In genomic region chr2:290090-290722, GRCh38 we compare ENCODE assay signal across 8 cellular contexts. TPM values are rescaled to one million over a fixed set of nuclear protein-coding genes. Genes with fewer than 3 reads are reported as not detected.
A peak's percentile ranks its signal among the peaks of the same experiment; 100 is the strongest.
DNase-seq lines count a peak whose midpoint lies in the region; ATAC-seq and TF ChIP-seq lines count a peak whose summit lies in the region.

No MANE protein-coding gene starts in this region.

- H3K4me1 ChIP-seq in effector memory CD4-positive, alpha-beta T cell (ENCODE audit: control insufficient read depth, insufficient read depth, low read length, poor library complexity, severe bottlenecking), result peaks cover 18% of the 10 kb centered on the region

- intact Hi-C loops in lower leg skin (cut with DNase I; ENCODE audit: low total_unique reads), result no loop called here

- 8 to 9% methylated on average over 15 of the region's 15 CpGs for WGBS in lower leg skin, 2 donors

- H3K4me3 ChIP-seq in MG63, result peak overlapping the region; percentile 13
- H3K4me3 ChIP-seq in effector memory CD4-positive, alpha-beta T cell (ENCODE audit: insufficient read depth, low read depth, low read length, poor library complexity, severe bottlenecking), result peak overlapping the region; percentile 34
- H3K4me3 ChIP-seq in lower leg skin (ENCODE audit: low read depth, poor library complexity, severe bottlenecking), result peak overlapping the region; percentile 16

- H3K27ac ChIP-seq in effector memory CD4-positive, alpha-beta T cell (ENCODE audit: insufficient read depth, low read length, poor library complexity, severe bottlenecking), result no peak overlapping the region

- peak; percentile 62 for DNase-seq in DMS53 (lab: John Stamatoyannopoulos, UW)
- peak; percentile 63 for DNase-seq in MG63
- peak; percentile 46 to 48 for DNase-seq in activated CD4-positive, alpha-beta T cell treated with anti-CD3 and anti-CD28 coated beads, Interleukin-2, amount 50 U/mL, for 4 hours
- peak in 1 of 3 donors; percentile 27 for DNase-seq in effector memory CD4-positive, alpha-beta T cell
- DNase-seq in lower leg skin (ENCODE audit: low spot score in 2 of 2), result peak; percentile 63 to 92
- peak; percentile 33 to 39 for DNase-seq in stimulated activated CD4-positive, alpha-beta T cell treated with anti-CD3 and anti-CD28 coated beads, Interleukin-4, amount 100 ng/mL, for 4 hours
- DNase-seq in NCI-H510A (lab: John Stamatoyannopoulos, UW), result no peak

- peaks cover 8% of the 10 kb centered on the region; the same call in 1 of the 2 replicates for H3K27me3 ChIP-seq in MG63
- H3K27me3 ChIP-seq in effector memory CD4-positive, alpha-beta T cell (replicated peaks; ENCODE audit: control insufficient read depth, insufficient read depth, low read length, poor library complexity, severe bottlenecking), result peaks cover 24% of the 10 kb centered on the region

- H3K36me3 ChIP-seq in MG63, result no peaks in the 10 kb centered on the region
- no peaks in the 10 kb centered on the region for H3K36me3 ChIP-seq in effector memory CD4-positive, alpha-beta T cell (ENCODE audit: control insufficient read depth, insufficient read depth, low read length)

- ATAC-seq in GM18870 (IDR thresholded peaks at IDR 0.05; ENCODE audit: unreplicated experiment), result no peak

- no peak for TF ChIP-seq POLR2A in lower leg skin (IDR thresholded peaks at IDR 0.05)

- no peak for TF ChIP-seq CTCF in lower leg skin (IDR thresholded peaks at IDR 0.05)

- H3K9me3 ChIP-seq in MG63, result no peaks in the 10 kb centered on the region
- H3K9me3 ChIP-seq in effector memory CD4-positive, alpha-beta T cell (ENCODE audit: control insufficient read depth, low read length), result no peaks in the 10 kb centered on the region

RNA-seq across cellular contexts. Expression of gene ALKAL2, which starts 2.3 kb away (rescaled TPM):
- not detected in 2 replicates for total RNA-seq in MG63 (2014; rRNA removed; shearing (Covaris generic); ENCODE audit: low replicate concordance)
- 10 to 100 TPM in 1 of 4 donors, 1 to 10 TPM in 3; 1.2 to 15.5 (median 3.4) TPM for total RNA-seq in lower leg skin

RNA-seq across cellular contexts. Expression of gene ACP1, which starts 25.5 kb away (rescaled TPM):
- 130 and 152 TPM in 2 replicates for total RNA-seq in MG63 (2014; rRNA removed; shearing (Covaris generic); ENCODE audit: low replicate concordance)
- total RNA-seq in lower leg skin, result 10 to 100 TPM; 50.9 to 71.7 (median 54.6) TPM

RNA-seq across cellular contexts. Expression of gene SH3YL1, which starts 26.4 kb away (rescaled TPM):
- 19.4 and 26.6 TPM in 2 replicates for total RNA-seq in MG63 (2014; rRNA removed; shearing (Covaris generic); ENCODE audit: low replicate concordance)
- 100 to 1,000 TPM; 106 to 159 (median 124) TPM for total RNA-seq in lower leg skin
